Comparison of ENCODE assay signal across 8 cellular contexts in the genomic region with DNA sequence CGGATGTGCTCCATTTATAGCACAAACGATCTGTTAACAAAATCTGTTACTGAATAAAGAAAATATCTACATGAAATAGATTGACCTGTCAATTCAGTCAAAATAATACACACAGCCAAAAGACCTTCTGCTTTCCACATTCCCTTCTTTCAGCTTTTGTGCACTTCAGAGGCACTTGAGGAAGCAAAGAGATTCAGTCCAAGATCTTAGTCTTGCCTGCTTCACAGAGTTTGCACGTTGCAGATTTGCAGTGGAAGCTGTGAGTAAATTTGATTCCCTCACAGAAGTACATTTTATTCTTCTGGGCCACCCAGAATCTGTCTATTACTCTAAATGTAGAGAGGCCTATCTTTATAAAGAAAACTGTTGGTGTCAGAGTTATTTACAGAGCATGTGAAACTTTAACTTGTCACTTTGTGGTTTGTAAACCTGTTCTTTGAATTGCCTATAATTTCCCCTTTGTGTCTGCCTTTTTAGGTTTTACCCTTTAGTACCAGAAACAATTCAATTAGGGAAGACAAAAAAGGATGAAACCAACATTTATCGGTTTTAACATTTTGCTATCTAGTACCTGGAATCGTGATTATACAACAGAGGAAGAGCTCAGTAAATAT. TPM values are rescaled to one million over a fixed set of nuclear protein-coding genes. Genes with fewer than 3 reads are reported as not detected.
DNase-seq lines count a peak whose midpoint lies in the region; ATAC-seq lines count a peak whose summit lies in the region.

No MANE protein-coding gene starts in this region.

- ATAC-seq in GM19351 (IDR thresholded peaks at IDR 0.05; ENCODE audit: unreplicated experiment) (peak; percentile 93), HG03097 (IDR thresholded peaks at IDR 0.05; ENCODE audit: low FRiP score, unreplicated experiment) (peak; percentile 47)

- no CpG with 5 or more reads among the region's 5 CpGs for WGBS in trophoblast cell (ENCODE audit: extremely low coverage, insufficient coverage, insufficient read length)

- no peaks in the 10 kb centered on the region for H3K9me3 Mint-ChIP-seq in activated naive CD8-positive, alpha-beta T cell (ENCODE audit: low read depth)

- no peak overlapping the region for H3K4me3 ChIP-seq in BLaER1 treated with 17β-estradiol and CSF1 and Interleukin-3, amounts not matched to agents 10 nM and 100 nM
- no peak overlapping the region for H3K4me3 ChIP-seq in SJCRH30
- no peak overlapping the region for H3K4me3 ChIP-seq in trophoblast cell (ENCODE audit: low read depth, low read length)

- no peak overlapping the region for H3K14ac ChIP-seq in trophoblast cell (ENCODE audit: low read length)

- no peak overlapping the region for H4K91ac ChIP-seq in trophoblast cell (ENCODE audit: low read depth, low read length)

- peaks cover 0 to 13% (median 0%) of the 10 kb centered on the region in 11 experiments; a peak in 5 of 22 replicates for H3K9me3 ChIP-seq in BLaER1 treated with 17β-estradiol and CSF1 and Interleukin-3, amounts not matched to agents 10 nM and 100 nM (replicated peaks in 1 of 11)
- H3K9me3 ChIP-seq in SJCRH30 (replicated peaks) (no peaks in the 10 kb centered on the region), trophoblast cell (ENCODE audit: insufficient read depth, low read depth, low read length) (no peaks in the 10 kb centered on the region)

- H2AFZ ChIP-seq in trophoblast cell (ENCODE audit: insufficient read depth, low read length, poor library complexity), result no peak overlapping the region

- peak overlapping the region in 2 of 11 experiments; percentile 13 to 44; a peak in 2 of 22 replicates for H3K9ac ChIP-seq in BLaER1 treated with 17β-estradiol and CSF1 and Interleukin-3, amounts not matched to agents 10 nM and 100 nM
- no peak overlapping the region for H3K9ac ChIP-seq in trophoblast cell (ENCODE audit: low read length)

- no peak overlapping the region for H2AK5ac ChIP-seq in trophoblast cell (ENCODE audit: low read length)

- no peak overlapping the region for H3K18ac ChIP-seq in trophoblast cell (ENCODE audit: low read length)

- peaks cover 33% of the 10 kb centered on the region for H3K4me1 Mint-ChIP-seq in activated naive CD8-positive, alpha-beta T cell (ENCODE audit: low read depth)

- H3K36me3 ChIP-seq in BLaER1 treated with 17β-estradiol and CSF1 and Interleukin-3, amounts not matched to agents 10 nM and 100 nM, result no peaks in the 10 kb centered on the region
- H3K36me3 ChIP-seq in SJCRH30 (no peaks in the 10 kb centered on the region), trophoblast cell (ENCODE audit: control insufficient read depth in 1 of 2, insufficient read depth in 2 of 2, low read length in 2 of 2) (no peaks in the 10 kb centered on the region)

- H3K36me3 Mint-ChIP-seq in activated naive CD8-positive, alpha-beta T cell, result no peaks in the 10 kb centered on the region

- H2BK12ac ChIP-seq in trophoblast cell (ENCODE audit: low read length), result no peak overlapping the region

- peak overlapping the region; percentile 77 for H3K27ac Mint-ChIP-seq in activated naive CD8-positive, alpha-beta T cell

- peaks cover 15 to 66% (median 51%) of the 10 kb centered on the region in 10 experiments for H3K4me1 ChIP-seq in BLaER1 treated with 17β-estradiol and CSF1 and Interleukin-3, amounts not matched to agents 10 nM and 100 nM
- H3K4me1 ChIP-seq in SJCRH30 (peaks cover 43% of the 10 kb centered on the region), trophoblast cell (ENCODE audit: control insufficient read depth in 1 of 2, insufficient read depth in 2 of 2, low read length in 2 of 2) (peaks cover 0 to 2% of the 10 kb centered on the region in 2 experiments)

- no peak overlapping the region for H4K8ac ChIP-seq in trophoblast cell (ENCODE audit: low read depth, low read length)

- peaks cover 0 to 11% (median 0%) of the 10 kb centered on the region in 11 experiments; a peak in 3 of 22 replicates for H3K27me3 ChIP-seq in BLaER1 treated with 17β-estradiol and CSF1 and Interleukin-3, amounts not matched to agents 10 nM and 100 nM
- H3K27me3 ChIP-seq in SJCRH30 (no peaks in the 10 kb centered on the region), trophoblast cell (ENCODE audit: insufficient read depth, low read length) (no peaks in the 10 kb centered on the region)

- H3K4me3 Mint-ChIP-seq in activated naive CD8-positive, alpha-beta T cell, result peak overlapping the region; percentile 57

- no peaks in the 10 kb centered on the region for H3K79me2 ChIP-seq in trophoblast cell (ENCODE audit: control insufficient read depth, insufficient read depth, low read length, poor library complexity)

- no peak overlapping the region for H2BK5ac ChIP-seq in trophoblast cell (ENCODE audit: low read depth, low read length, poor library complexity)

- H2BK120ac ChIP-seq in trophoblast cell (ENCODE audit: insufficient read depth, low read length, poor library complexity), result no peak overlapping the region

- peak overlapping the region in 9 of 11 experiments; percentile 2 to 63 (median 51); a peak in 17 of 22 replicates for H3K4me2 ChIP-seq in BLaER1 treated with 17β-estradiol and CSF1 and Interleukin-3, amounts not matched to agents 10 nM and 100 nM
- H3K4me2 ChIP-seq in trophoblast cell (ENCODE audit: low read length), result no peak overlapping the region

- peaks cover 2% of the 10 kb centered on the region for H3K79me1 ChIP-seq in trophoblast cell (ENCODE audit: low read length)

- H3K27me3 Mint-ChIP-seq in activated naive CD8-positive, alpha-beta T cell, result no peaks in the 10 kb centered on the region

- DNase-seq in hepatic stellate cell (ENCODE audit: low spot score) (no peak), SJCRH30 (no peak), trophoblast cell (no peak), HuH-7 (ENCODE audit: low spot score) (no peak)

- no peak overlapping the region for H4K12ac ChIP-seq in trophoblast cell (ENCODE audit: low read depth, low read length)

- H3K23ac ChIP-seq in trophoblast cell (ENCODE audit: low read length), result no peak overlapping the region

- H3K27ac ChIP-seq in BLaER1 treated with 17β-estradiol and CSF1 and Interleukin-3, amounts not matched to agents 10 nM and 100 nM, result peak overlapping the region in 6 of 11 experiments; percentile 18 to 44 (median 34); a peak in 9 of 22 replicates
- no peak overlapping the region for H3K27ac ChIP-seq in SJCRH30
- no peak overlapping the region for H3K27ac ChIP-seq in trophoblast cell (ENCODE audit: low read depth, low read length)

- H4K20me1 ChIP-seq in BLaER1 treated with 17β-estradiol and CSF1 and Interleukin-3, amounts not matched to agents 10 nM and 100 nM, result no peaks in the 10 kb centered on the region

- H3K4ac ChIP-seq in trophoblast cell (ENCODE audit: low read depth, low read length), result no peak overlapping the region

RNA-seq across cellular contexts. Expression of a gene that starts 15.5 kb away (rescaled TPM):
- 38.5 and 42.6 TPM in 2 replicates for total RNA-seq in SJCRH30 (2014; rRNA removed; shearing (Covaris generic))
- polyA plus RNA-seq in trophoblast cell (2013), result 3.3 and 3.5 TPM in 2 replicates

Comparison
In these comparisons a context has a peak if more than half of its experiments do, and no peak if none do; other contexts are left out.
1. H3K27ac ChIP-seq: peak in BLaER1 treated with 17β-estradiol and CSF1 and Interleukin-3, amounts not matched to agents 10 nM and 100 nM (6 of 11); none in SJCRH30 (single experiment) and trophoblast cell (single experiment).